8 cellular contexts compared by ENCODE assay signal in genomic region chr5:157761690-157762611, GRCh38. TPM values are rescaled to one million over a fixed set of nuclear protein-coding genes. Genes with fewer than 3 reads are reported as not detected.
A peak's percentile ranks its signal among the peaks of the same experiment; 100 is the strongest.
DNase-seq lines count a peak whose midpoint lies in the region; ATAC-seq, FAIRE-seq and TF ChIP-seq lines count a peak whose summit lies in the region.

No MANE protein-coding gene starts in this region.

- peaks cover 6% of the 10 kb centered on the region for H3K27me3 Mint-ChIP-seq in astrocyte (ENCODE audit: low read depth, unreplicated experiment)

- no peaks in the 10 kb centered on the region for H3K79me2 ChIP-seq in astrocyte (ENCODE audit: insufficient read depth, low read length)

- H3K4me3 Mint-ChIP-seq in astrocyte (ENCODE audit: unreplicated experiment) = no peak overlapping the region

- no peaks in the 10 kb centered on the region for H4K20me1 ChIP-seq in astrocyte (ENCODE audit: insufficient read depth, low read length)

- no peak overlapping the region for H3K4me2 ChIP-seq in astrocyte (ENCODE audit: low read length)

- no peak overlapping the region for H3K27ac ChIP-seq in astrocyte (ENCODE audit: low read depth, low read length)

- DNase-seq in DMS114 treated with DMSO at 0.1 percent for 48 hours (lab: John Stamatoyannopoulos, UW; ENCODE audit: unreplicated experiment) (peak; percentile 79), NCI-H748 (lab: John Stamatoyannopoulos, UW; ENCODE audit: unreplicated experiment) (peak; percentile 72), astrocyte (ENCODE audit: low read depth) (peak; percentile 52), iPS DF 19.7 (ENCODE audit: low read depth, low spot score) (peak; percentile 25), skeletal muscle cell (ENCODE audit: low read depth) (peak; percentile 19)
- DNase-seq in activated CD8-positive, alpha-beta memory T cell treated with anti-CD3 and anti-CD28 coated beads, Interleukin-2, amount 50 U/mL, for 48 hours = no peak

- no peak overlapping the region for H3K9ac ChIP-seq in astrocyte (ENCODE audit: low read length)

- H3K36me3 ChIP-seq in astrocyte (ENCODE audit: insufficient read depth, low read length) = peaks cover 13% of the 10 kb centered on the region

- peak; percentile 56 for FAIRE-seq in astrocyte (lab: Jason Lieb, UNC)

- H3K4me1 Mint-ChIP-seq in astrocyte (ENCODE audit: low read depth, unreplicated experiment) = no peaks in the 10 kb centered on the region

- peak; percentile 92 for TF ChIP-seq CTCF in astrocyte (IDR thresholded peaks at IDR 0.05; ENCODE audit: insufficient read depth, low read depth, low read length)

- H3K9me3 ChIP-seq in astrocyte (ENCODE audit: insufficient read depth, low read depth, low read length) = no peaks in the 10 kb centered on the region

- H3K36me3 Mint-ChIP-seq in astrocyte (ENCODE audit: low read depth, unreplicated experiment) = peaks cover 5% of the 10 kb centered on the region

- no peaks in the 10 kb centered on the region for H3K9me3 Mint-ChIP-seq in astrocyte (ENCODE audit: unreplicated experiment)

- ATAC-seq in GM19043 (IDR thresholded peaks at IDR 0.05; ENCODE audit: low read depth, unreplicated experiment) (peak; percentile 84), HG03439 (IDR thresholded peaks at IDR 0.05; ENCODE audit: unreplicated experiment) (peak; percentile 55)

- H3K4me3 ChIP-seq in astrocyte (ENCODE audit: insufficient read depth, low read depth, low read length) (no peak overlapping the region), skeletal muscle cell (ENCODE audit: low read depth, low read length) (no peak overlapping the region)

- no peak overlapping the region for H2AFZ ChIP-seq in astrocyte (ENCODE audit: low read depth, low read length)

- no peaks in the 10 kb centered on the region for H3K4me1 ChIP-seq in astrocyte (ENCODE audit: insufficient read depth, low read length)

- H3K27ac Mint-ChIP-seq in astrocyte (ENCODE audit: unreplicated experiment) = no peak overlapping the region

- H3K27me3 ChIP-seq in astrocyte (ENCODE audit: insufficient read depth, low read length) = no peaks in the 10 kb centered on the region

RNA-seq across cellular contexts. Expression of gene LSM11, which starts 18.4 kb away (rescaled TPM):
- total RNA-seq in astrocyte = 4.4 and 4.7 TPM in 2 replicates

RNA-seq across cellular contexts. Expression of gene THG1L, which starts 30.7 kb away (rescaled TPM):
- 9.4 and 9.7 TPM in 2 replicates for total RNA-seq in astrocyte
